ENCODE assay signal across 1 cellular context in the genomic region with DNA sequence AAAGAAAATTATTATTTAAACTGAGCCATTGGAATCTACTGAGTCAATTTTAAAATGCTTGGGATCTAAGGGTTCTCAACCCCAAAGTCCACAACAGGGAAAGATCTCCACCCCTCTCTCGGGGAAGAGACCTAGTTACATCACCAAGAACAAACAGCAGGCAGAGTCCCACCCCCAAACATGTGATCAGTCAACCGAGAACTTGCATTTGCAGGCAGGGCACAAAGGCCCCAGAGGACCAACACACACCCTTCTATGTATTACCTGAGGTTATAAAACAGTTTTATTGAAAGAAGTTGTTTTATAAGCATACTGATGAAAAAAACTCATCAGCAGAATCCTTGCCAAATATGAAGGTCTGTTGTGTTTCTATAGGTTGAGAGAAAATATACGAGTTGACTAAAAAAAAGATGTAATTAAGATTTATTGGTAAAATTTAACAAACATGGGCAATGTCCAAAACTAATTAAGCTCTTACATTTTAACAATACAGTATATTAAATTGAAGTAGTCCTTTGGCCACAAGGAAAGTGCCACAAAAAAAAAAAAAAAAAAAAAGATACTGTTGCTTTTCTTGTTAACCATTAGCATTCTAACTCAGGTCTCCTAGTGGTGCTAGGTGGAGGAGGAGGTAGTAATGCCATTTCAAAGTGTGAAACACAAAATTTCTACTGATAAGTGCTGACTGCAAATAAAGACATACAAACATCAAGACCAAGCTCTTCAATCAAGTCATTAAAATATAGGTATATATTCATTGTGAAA.
A peak's percentile ranks its signal among the peaks of the same experiment; 100 is the strongest.
TF ChIP-seq lines count a peak whose summit lies in the region.

No MANE protein-coding gene starts in this region.

TF ChIP-seq in HepG2, 621 proteins besides CTCF, POLR2A, EP300 and RAD21 (continued from another document and continues in another):
- TF ChIP-seq ZNF326 (CRISPR knock-in tag; IDR thresholded peaks at IDR 0.05; ENCODE audit: borderline replicate concordance) (no peak), RCOR2 (CRISPR knock-in tag; IDR thresholded peaks at IDR 0.05) (0 out of 2 replicates have a peak, but pooled peaks have one; percentile 59), ZNF503 (CRISPR knock-in tag; IDR thresholded peaks at IDR 0.05) (no peak), RBM22 (optimal IDR thresholded peaks at IDR 0.05; ENCODE audit: low read length) (no peak), NCOA1 (CRISPR knock-in tag; IDR thresholded peaks at IDR 0.05) (no peak), GFI1 (CRISPR knock-in tag; IDR thresholded peaks at IDR 0.05; ENCODE audit: borderline replicate concordance) (peak; percentile 57; the same call in 1 of the 2 replicates), ZNF296 (CRISPR knock-in tag; conservative IDR thresholded peaks at IDR 0.05) (no peak), IKZF4 (CRISPR knock-in tag; IDR thresholded peaks at IDR 0.05; ENCODE audit: borderline replicate concordance, low read depth, not compliant biosample characterization) (no peak), NFE2L1 (CRISPR knock-in tag; IDR thresholded peaks at IDR 0.05; ENCODE audit: borderline replicate concordance) (no peak), KLF16 (CRISPR knock-in tag; IDR thresholded peaks at IDR 0.05) (peak in 1 of 2 experiments; percentile 71; a peak in 2 of 4 replicates), FOXO4 (CRISPR knock-in tag; conservative IDR thresholded peaks at IDR 0.05) (no peak), PREB (CRISPR knock-in tag; IDR thresholded peaks at IDR 0.05) (no peak), ZNF30 (CRISPR knock-in tag; IDR thresholded peaks at IDR 0.05) (no peak), ZSCAN31 (CRISPR knock-in tag; IDR thresholded peaks at IDR 0.05; ENCODE audit: low read depth) (peak; percentile 32; the same call in 1 of the 2 replicates), ZNF234 (CRISPR knock-in tag; conservative IDR thresholded peaks at IDR 0.05) (no peak), NR2F2 (IDR thresholded peaks at IDR 0.05; ENCODE audit: borderline replicate concordance, low read depth) (no peak), ZBTB25 (CRISPR knock-in tag; IDR thresholded peaks at IDR 0.05) (0 out of 2 replicates have a peak, but pooled peaks have one; percentile 28), RFX1 (IDR thresholded peaks at IDR 0.05) (no peak), ZNF282 (IDR thresholded peaks at IDR 0.05; ENCODE audit: partially characterized antibody) (no peak), NRL (CRISPR knock-in tag; IDR thresholded peaks at IDR 0.05; ENCODE audit: borderline replicate concordance) (no peak), ZHX2 (IDR thresholded peaks at IDR 0.05; ENCODE audit: low read depth) (no peak), ZHX2 (CRISPR knock-in tag; IDR thresholded peaks at IDR 0.05; ENCODE audit: borderline replicate concordance) (no peak), NAIF1 (CRISPR knock-in tag; IDR thresholded peaks at IDR 0.05; ENCODE audit: borderline replicate concordance) (no peak), ZNF678 (CRISPR knock-in tag; IDR thresholded peaks at IDR 0.05) (no peak), ZNF549 (CRISPR knock-in tag; IDR thresholded peaks at IDR 0.05) (no peak), CHD2 (IDR thresholded peaks at IDR 0.05; ENCODE audit: low read depth, low read length) (no peak), ZNF224 (CRISPR knock-in tag; IDR thresholded peaks at IDR 0.05) (no peak), CENPX (CRISPR knock-in tag; IDR thresholded peaks at IDR 0.05) (no peak), ZNF773 (CRISPR knock-in tag; IDR thresholded peaks at IDR 0.05; ENCODE audit: borderline replicate concordance) (no peak), ZNF737 (CRISPR knock-in tag; IDR thresholded peaks at IDR 0.05; ENCODE audit: borderline replicate concordance) (no peak), ZNF777 (CRISPR knock-in tag; IDR thresholded peaks at IDR 0.05) (no peak), HDAC2 (CRISPR knock-in tag; IDR thresholded peaks at IDR 0.05) (peak; percentile 79; the same call in 1 of the 2 replicates), ZNF430 (CRISPR knock-in tag; IDR thresholded peaks at IDR 0.05) (0 out of 2 replicates have a peak, but pooled peaks have one; percentile 54), REL (CRISPR knock-in tag; conservative IDR thresholded peaks at IDR 0.05) (no peak)
- TF ChIP-seq, protein P1, sequence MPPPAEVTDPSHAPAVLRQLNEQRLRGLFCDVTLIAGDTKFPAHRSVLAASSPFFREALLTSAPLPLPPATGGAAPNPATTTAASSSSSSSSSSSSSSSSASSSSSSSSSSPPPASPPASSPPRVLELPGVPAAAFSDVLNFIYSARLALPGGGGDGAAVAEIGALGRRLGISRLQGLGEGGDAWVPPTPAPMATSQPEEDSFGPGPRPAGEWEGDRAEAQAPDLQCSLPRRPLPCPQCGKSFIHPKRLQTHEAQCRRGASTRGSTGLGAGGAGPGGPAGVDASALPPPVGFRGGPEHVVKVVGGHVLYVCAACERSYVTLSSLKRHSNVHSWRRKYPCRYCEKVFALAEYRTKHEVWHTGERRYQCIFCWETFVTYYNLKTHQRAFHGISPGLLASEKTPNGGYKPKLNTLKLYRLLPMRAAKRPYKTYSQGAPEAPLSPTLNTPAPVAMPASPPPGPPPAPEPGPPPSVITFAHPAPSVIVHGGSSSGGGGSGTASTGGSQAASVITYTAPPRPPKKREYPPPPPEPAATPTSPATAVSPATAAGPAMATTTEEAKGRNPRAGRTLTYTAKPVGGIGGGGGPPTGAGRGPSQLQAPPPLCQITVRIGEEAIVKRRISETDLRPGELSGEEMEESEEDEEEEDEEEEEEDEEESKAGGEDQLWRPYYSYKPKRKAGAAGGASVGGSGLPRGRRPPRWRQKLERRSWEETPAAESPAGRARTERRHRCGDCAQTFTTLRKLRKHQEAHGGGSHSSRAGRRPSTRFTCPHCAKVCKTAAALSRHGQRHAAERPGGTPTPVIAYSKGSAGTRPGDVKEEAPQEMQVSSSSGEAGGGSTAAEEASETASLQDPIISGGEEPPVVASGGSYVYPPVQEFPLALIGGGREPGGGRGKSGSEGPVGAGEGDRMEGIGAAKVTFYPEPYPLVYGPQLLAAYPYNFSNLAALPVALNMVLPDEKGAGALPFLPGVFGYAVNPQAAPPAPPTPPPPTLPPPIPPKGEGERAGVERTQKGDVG (CRISPR knock-in tag; IDR thresholded peaks at IDR 0.05; ENCODE audit: borderline replicate concordance): no peak
- TF ChIP-seq, protein P2, sequence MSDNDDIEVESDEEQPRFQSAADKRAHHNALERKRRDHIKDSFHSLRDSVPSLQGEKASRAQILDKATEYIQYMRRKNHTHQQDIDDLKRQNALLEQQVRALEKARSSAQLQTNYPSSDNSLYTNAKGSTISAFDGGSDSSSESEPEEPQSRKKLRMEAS (IDR thresholded peaks at IDR 0.05): no peak
- TF ChIP-seq, protein P3, sequence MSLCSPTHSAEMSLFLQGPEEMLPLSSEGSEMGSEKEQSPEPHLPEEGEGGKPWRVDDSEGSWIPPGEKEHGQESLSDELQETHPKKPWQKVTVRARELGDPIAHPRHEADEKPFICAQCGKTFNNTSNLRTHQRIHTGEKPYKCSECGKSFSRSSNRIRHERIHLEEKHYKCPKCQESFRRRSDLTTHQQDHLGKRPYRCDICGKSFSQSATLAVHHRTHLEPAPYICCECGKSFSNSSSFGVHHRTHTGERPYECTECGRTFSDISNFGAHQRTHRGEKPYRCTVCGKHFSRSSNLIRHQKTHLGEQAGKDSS (CRISPR knock-in tag; IDR thresholded peaks at IDR 0.05; ENCODE audit: borderline replicate concordance, low read depth): no peak
- TF ChIP-seq, protein P4, sequence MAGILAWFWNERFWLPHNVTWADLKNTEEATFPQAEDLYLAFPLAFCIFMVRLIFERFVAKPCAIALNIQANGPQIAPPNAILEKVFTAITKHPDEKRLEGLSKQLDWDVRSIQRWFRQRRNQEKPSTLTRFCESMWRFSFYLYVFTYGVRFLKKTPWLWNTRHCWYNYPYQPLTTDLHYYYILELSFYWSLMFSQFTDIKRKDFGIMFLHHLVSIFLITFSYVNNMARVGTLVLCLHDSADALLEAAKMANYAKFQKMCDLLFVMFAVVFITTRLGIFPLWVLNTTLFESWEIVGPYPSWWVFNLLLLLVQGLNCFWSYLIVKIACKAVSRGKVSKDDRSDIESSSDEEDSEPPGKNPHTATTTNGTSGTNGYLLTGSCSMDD (CRISPR knock-in tag; IDR thresholded peaks at IDR 0.05): no peak
- TF ChIP-seq, protein P5, sequence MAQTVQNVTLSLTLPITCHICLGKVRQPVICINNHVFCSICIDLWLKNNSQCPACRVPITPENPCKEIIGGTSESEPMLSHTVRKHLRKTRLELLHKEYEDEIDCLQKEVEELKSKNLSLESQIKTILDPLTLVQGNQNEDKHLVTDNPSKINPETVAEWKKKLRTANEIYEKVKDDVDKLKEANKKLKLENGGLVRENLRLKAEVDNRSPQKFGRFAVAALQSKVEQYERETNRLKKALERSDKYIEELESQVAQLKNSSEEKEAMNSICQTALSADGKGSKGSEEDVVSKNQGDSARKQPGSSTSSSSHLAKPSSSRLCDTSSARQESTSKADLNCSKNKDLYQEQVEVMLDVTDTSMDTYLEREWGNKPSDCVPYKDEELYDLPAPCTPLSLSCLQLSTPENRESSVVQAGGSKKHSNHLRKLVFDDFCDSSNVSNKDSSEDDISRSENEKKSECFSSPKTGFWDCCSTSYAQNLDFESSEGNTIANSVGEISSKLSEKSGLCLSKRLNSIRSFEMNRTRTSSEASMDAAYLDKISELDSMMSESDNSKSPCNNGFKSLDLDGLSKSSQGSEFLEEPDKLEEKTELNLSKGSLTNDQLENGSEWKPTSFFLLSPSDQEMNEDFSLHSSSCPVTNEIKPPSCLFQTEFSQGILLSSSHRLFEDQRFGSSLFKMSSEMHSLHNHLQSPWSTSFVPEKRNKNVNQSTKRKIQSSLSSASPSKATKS (CRISPR knock-in tag; IDR thresholded peaks at IDR 0.05): no peak
